In the genomic region with DNA sequence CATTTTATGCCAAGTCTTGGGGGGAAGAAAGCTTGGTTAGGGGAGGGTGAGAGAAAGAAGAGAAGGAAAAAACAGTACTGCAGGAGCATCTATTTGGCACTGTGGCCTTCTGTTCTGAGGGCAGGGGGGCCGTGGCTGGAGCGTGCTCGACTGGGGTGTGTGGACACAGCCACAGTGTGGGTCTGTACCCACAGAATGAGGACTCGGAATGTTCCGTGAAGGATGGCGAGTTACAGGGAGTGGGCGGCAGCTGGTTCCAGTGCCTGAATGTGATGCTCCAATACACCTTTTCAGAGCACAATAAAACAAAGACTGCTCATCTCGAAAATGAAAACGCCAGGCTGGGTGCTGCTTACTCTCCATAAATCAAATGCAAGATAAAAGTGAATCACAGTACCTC, we compare ENCODE assay signal across 30 cellular contexts. TPM values are rescaled to one million over a fixed set of nuclear protein-coding genes. Genes with fewer than 3 reads are reported as not detected.
DNase-seq lines count a peak whose midpoint lies in the region; FAIRE-seq and TF ChIP-seq lines count a peak whose summit lies in the region.
"Had no signal": no experiment of that assay in that cellular context is flagged by ENCODE, and none has a peak within 500 bp of the region (broad histone marks: within the 10 kb centered on the region; RNA-seq: fewer than 3 reads in every experiment).

No MANE protein-coding gene starts in this region.

- DNase-seq in NCI-H146 (lab: John Stamatoyannopoulos, UW) (peak; percentile 19), NCI-H146 treated with DMSO at 0.1 percent for 48 hours (lab: John Stamatoyannopoulos, UW; ENCODE audit: unreplicated experiment) (no peak), bronchial epithelial cell (ENCODE audit: low read depth) (no peak), kidney tubule cell (ENCODE audit: low spot score) (peak; percentile 19), type B pancreatic cell (ENCODE audit: extremely low spot score, unreplicated experiment) (no peak), prostate gland (ENCODE audit: low spot score) (no peak), ascending aorta (ENCODE audit: low spot score in 2 of 2) (no peak)
- no peak for DNase-seq in stimulated activated CD4-positive, alpha-beta T cell treated with anti-CD3 and anti-CD28 coated beads, Interleukin-1b, Interleukin-23, amount 100 ng/mL, for 48 hours
- DNase-seq: 8988T; activated CD4-positive, CD25-positive, alpha-beta regulatory T cell treated with anti-CD3 and anti-CD28 coated beads, Interleukin-2, amount 50 U/mL, for 72 hours; activated T-cell treated with anti-CD3 and anti-CD28 coated beads, Interleukin-2, amount 50 U/mL, for 24 hours; adrenal gland; DMS79 treated with DMSO at 0.1 percent for 48 hours; GM23248; heart right ventricle; lower lobe of right lung; NCI-H774; PC-3; Right ventricle myocardium superior; stimulated activated CD4-positive, alpha-beta T cell treated with anti-CD3 and anti-CD28 coated beads, Interleukin-4, amount 100 ng/mL, for 4 hours; stimulated activated naive CD8-positive, alpha-beta T cell treated with anti-CD3 and anti-CD28 coated beads, Interleukin-15, Interleukin-2, amounts not matched to agents 100 U/mL and 50 U/mL, for 24 hours; thyroid gland had no signal

- no peak for TF ChIP-seq POLR2A in prostate gland (IDR thresholded peaks at IDR 0.05)

- peaks cover 3% of the 10 kb centered on the region for H3K9me3 Mint-ChIP-seq in type B pancreatic cell

- H3K4me1 ChIP-seq in prostate gland (replicated peaks) (no peaks in the 10 kb centered on the region), ascending aorta (no peaks in the 10 kb centered on the region)
- H3K4me1 ChIP-seq: adrenal gland, heart right ventricle, lower lobe of right lung, right atrium auricular region, thyroid gland had no signal

- peak overlapping the region; percentile 3 for H3K4me3 Mint-ChIP-seq in type B pancreatic cell
- H3K4me3 Mint-ChIP-seq: activated T-cell treated with anti-CD3 and anti-CD28 coated beads, Interleukin-2, amount 50 U/mL, for 24 hours had no signal

- H3K4me1 Mint-ChIP-seq in type B pancreatic cell (ENCODE audit: unreplicated experiment): peaks cover 39% of the 10 kb centered on the region

- WGBS in prostate gland: 26% methylated on average over 9 of the region's 9 CpGs

- H3K36me3 Mint-ChIP-seq in type B pancreatic cell: no peaks in the 10 kb centered on the region

- H3K36me3 ChIP-seq in bronchial epithelial cell (ENCODE audit: control insufficient read depth, insufficient read depth, low read length): no peaks in the 10 kb centered on the region
- H3K36me3 ChIP-seq in prostate gland: no peaks in the 10 kb centered on the region
- H3K36me3 ChIP-seq in ascending aorta: no peaks in the 10 kb centered on the region
- H3K36me3 ChIP-seq: adrenal gland, cardiac muscle cell, heart right ventricle, lower lobe of right lung, right atrium auricular region, thyroid gland had no signal

- no peaks in the 10 kb centered on the region for H3K27me3 ChIP-seq in bronchial epithelial cell (ENCODE audit: control insufficient read depth, insufficient read depth, low read length)
- no peaks in the 10 kb centered on the region for H3K27me3 ChIP-seq in prostate gland (replicated peaks; ENCODE audit: insufficient read depth)
- no peaks in the 10 kb centered on the region for H3K27me3 ChIP-seq in ascending aorta
- H3K27me3 ChIP-seq: adrenal gland, cardiac muscle cell, right atrium auricular region, thyroid gland had no signal

- no peaks in the 10 kb centered on the region for H3K9me3 ChIP-seq in prostate gland
- H3K9me3 ChIP-seq in ascending aorta: no peaks in the 10 kb centered on the region
- H3K9me3 ChIP-seq: adrenal gland, heart right ventricle, lower lobe of right lung, right atrium auricular region, thyroid gland had no signal

- peak; percentile 7 for FAIRE-seq in bronchial epithelial cell (lab: Jason Lieb, UNC)
- FAIRE-seq: GM12892, GM19239, islet of Langerhans had no signal

- H3K27me3 Mint-ChIP-seq in type B pancreatic cell: peaks cover 32% of the 10 kb centered on the region

- H3K27ac Mint-ChIP-seq in type B pancreatic cell: no peak overlapping the region
- H3K27ac Mint-ChIP-seq: activated T-cell treated with anti-CD3 and anti-CD28 coated beads, Interleukin-2, amount 50 U/mL, for 24 hours had no signal

- intact Hi-C loops in prostate gland (cut with DNase I) (no loop called here), ascending aorta (cut with DNase I) (no loop called here)

- H3K4me3 ChIP-seq in bronchial epithelial cell (ENCODE audit: low read depth, low read length): no peak overlapping the region
- no peak overlapping the region for H3K4me3 ChIP-seq in prostate gland
- H3K4me3 ChIP-seq in ascending aorta: no peak overlapping the region
- H3K4me3 ChIP-seq: adrenal gland, cardiac muscle cell, GM23248, heart right ventricle, lower lobe of right lung, right atrium auricular region, thyroid gland had no signal

- no peak for TF ChIP-seq CTCF in bronchial epithelial cell (IDR thresholded peaks at IDR 0.05; ENCODE audit: insufficient read depth, low read length, severe bottlenecking)
- no peak for TF ChIP-seq CTCF in type B pancreatic cell (conservative IDR thresholded peaks at IDR 0.05)
- no peak for TF ChIP-seq CTCF in prostate gland (IDR thresholded peaks at IDR 0.05)
- no peak for TF ChIP-seq CTCF in ascending aorta (IDR thresholded peaks at IDR 0.05)

- H3K27ac ChIP-seq in prostate gland: no peak overlapping the region
- H3K27ac ChIP-seq in ascending aorta: no peak overlapping the region
- H3K27ac ChIP-seq: adrenal gland, cardiac muscle cell, epithelial cell of prostate, GM23248, heart right ventricle, lower lobe of right lung, right atrium auricular region, thyroid gland had no signal

RNA-seq across cellular contexts. Expression of a gene that starts 59.2 kb away (rescaled TPM):
- total RNA-seq in bronchial epithelial cell: not detected in 2 replicates
- total RNA-seq in type B pancreatic cell (ENCODE audit: low replicate concordance): 3.3 and 7.6 TPM in 2 replicates
- total RNA-seq in prostate gland: under 1 TPM; 0.14 to 0.34 TPM
- total RNA-seq in ascending aorta: not detected
- total RNA-seq: fibroblast of villous mesenchyme, MCF 10A, PC-3, right atrium auricular region, Right ventricle myocardium superior had no signal

Comparison
In these comparisons a context has a peak if more than half of its experiments do, and no peak if none do; other contexts are left out.
1. DNase-seq: peak in NCI-H146 (single experiment) and kidney tubule cell (single experiment); none in NCI-H146 treated with DMSO at 0.1 percent for 48 hours (single experiment), bronchial epithelial cell (single experiment), type B pancreatic cell (single experiment), prostate gland (single experiment), stimulated activated CD4-positive, alpha-beta T cell treated with anti-CD3 and anti-CD28 coated beads, Interleukin-1b, Interleukin-23, amount 100 ng/mL, for 48 hours (single experiment) and ascending aorta (0 of 2).